ENCODE assay signal across 17 cellular contexts in the genomic region with DNA sequence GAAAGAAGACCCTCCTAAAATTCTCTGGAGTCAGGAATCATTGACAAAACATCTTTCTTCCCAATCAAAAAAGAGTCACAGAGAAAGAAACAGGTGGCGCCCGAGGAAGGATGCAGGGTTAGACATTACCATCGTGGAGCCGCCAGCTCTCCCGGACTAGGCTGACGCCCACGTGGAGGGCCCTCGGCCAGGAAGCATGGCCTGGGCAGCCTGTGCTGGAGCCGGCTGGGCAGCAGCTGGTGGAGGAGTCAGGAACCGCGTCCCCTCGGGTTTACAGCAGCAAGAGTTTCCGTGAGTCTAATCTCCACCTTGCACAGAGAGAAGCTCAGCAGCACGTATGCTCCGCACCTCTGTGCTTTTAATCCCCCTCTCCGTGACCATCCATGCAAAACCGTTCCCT.
DNase-seq lines count a peak whose midpoint lies in the region; ATAC-seq, FAIRE-seq and TF ChIP-seq lines count a peak whose summit lies in the region.
"Had no signal": no experiment of that assay in that cellular context is flagged by ENCODE, and none has a peak within 500 bp of the region (broad histone marks: within the 10 kb centered on the region; RNA-seq: fewer than 3 reads in every experiment).

No MANE protein-coding gene starts in this region.

- H3K9ac ChIP-seq in HepG2 (ENCODE audit: insufficient read depth, low read depth, low read length) = no peak overlapping the region
- H3K9ac ChIP-seq: KMS-11 had no signal

- no TSS peak for BruUV-seq in HepG2 (replicated peaks; lab: Mats Ljungman, UMichigan)

- CTCF ChIA-PET in HepG2 (lab: Yijun Ruan, JAX; ENCODE audit: low intra/inter-chr PET ratio, low total read pairs) = no interaction called here

- H3K4me1 ChIP-seq in heart left ventricle (no peaks in the 10 kb centered on the region), HepG2 (ENCODE audit: insufficient read depth, low read length) (no peaks in the 10 kb centered on the region), spleen (no peaks in the 10 kb centered on the region)

- H3K9me3 ChIP-seq in heart left ventricle (no peaks in the 10 kb centered on the region), HepG2 (ENCODE audit: low read length) (no peaks in the 10 kb centered on the region), spleen (no peaks in the 10 kb centered on the region)

- peaks cover 0 to 32% (median 7%) of the 10 kb centered on the region in 9 donors for H3K27me3 ChIP-seq in heart left ventricle
- 0 out of 5 replicates have a peak, but pooled peaks cover 0 to 2% of the 10 kb centered on the region in 2 experiments for H3K27me3 ChIP-seq in HepG2 (ENCODE audit: control insufficient read depth in 1 of 2, insufficient read depth in 2 of 2, low read length in 2 of 2)
- H3K27me3 ChIP-seq in spleen (replicated peaks in 1 of 7) = peaks cover 0 to 31% (median 4%) of the 10 kb centered on the region in 7 donors

- TF ChIP-seq RAD21 in HepG2 (CRISPR knock-in tag; IDR thresholded peaks at IDR 0.05) = no peak

- POLR2A ChIA-PET in HepG2 (lab: Yijun Ruan, JAX) = no interaction called here

- no peaks in the 10 kb centered on the region for H3K79me2 ChIP-seq in HepG2 (ENCODE audit: insufficient read depth, low read length)

- FAIRE-seq in HepG2 (lab: Jason Lieb, UNC) = no peak

- 25 to 32% (median 28%) methylated on average over 17 of the region's 17 CpGs for WGBS in heart left ventricle, 4 donors
- 35% methylated on average over 12 of the region's 17 CpGs for WGBS in HepG2 (ENCODE audit: low lambda C conversion rate)
- 32 to 50% (median 46%) methylated on average over 17 of the region's 17 CpGs for WGBS in spleen, 5 donors

- intact Hi-C loops in heart left ventricle (cut with DNase I) (loop anchor here (2.0 to 10.0 kb wide), 6 partner anchors 425 to 1055 kb away; a partner anchor contains a TSS), Right ventricle myocardium superior (cut with DNase I) (loop anchor here (10.0 kb wide), 1 partner anchor 1045 kb away; no protein-coding TSS in a partner anchor), HepG2 (cut with micrococcal nuclease; ENCODE audit: unreplicated experiment) (loop anchor here (2.0 to 5.0 kb wide), 2 partner anchors 358 to 423 kb away; no protein-coding TSS in a partner anchor), spleen (cut with DNase I; ENCODE audit: low total_unique reads) (no loop called here), posterior vena cava (cut with DNase I) (no loop called here)

- in situ Hi-C loops in HepG2 (cut with HindIII; ENCODE audit: extremely low pct_ligation_motif_present, low pct_unique_long_range_greater_than_20kb) = loop anchor here (5.0 to 10.0 kb wide), 2 partner anchors 305 to 552 kb away; no protein-coding TSS in a partner anchor

- H3K36me3 ChIP-seq in heart left ventricle (no peaks in the 10 kb centered on the region), HepG2 (replicated peaks in 1 of 2; ENCODE audit: control insufficient read depth in 1 of 2, insufficient read depth in 2 of 2, low read length in 2 of 2) (no peaks in the 10 kb centered on the region), spleen (no peaks in the 10 kb centered on the region)

- no peaks in the 10 kb centered on the region for H4K20me1 ChIP-seq in HepG2 (ENCODE audit: insufficient read depth, low read length)

- TF ChIP-seq CTCF in heart left ventricle (IDR thresholded peaks at IDR 0.05) (no peak), HepG2 (CRISPR knock-in tag; IDR thresholded peaks at IDR 0.05) (no peak), spleen (IDR thresholded peaks at IDR 0.05 in 8 of 11, conservative IDR thresholded peaks at IDR 0.05 in 3 of 11) (no peak)

- H2AFZ ChIP-seq in HepG2 (ENCODE audit: low read length) = no peak overlapping the region

- TF ChIP-seq EP300 in HepG2 (IDR thresholded peaks at IDR 0.05; ENCODE audit: low read depth in 2 of 2, low read length in 2 of 2) = no peak
- TF ChIP-seq EP300 in HepG2 (CRISPR knock-in tag; IDR thresholded peaks at IDR 0.05; ENCODE audit: borderline replicate concordance) = no peak

- H3K27ac ChIP-seq in heart left ventricle (no peak overlapping the region), caudate nucleus (ENCODE audit: low read depth, low read length) (peak overlapping the region; percentile 39), HepG2 (ENCODE audit: extremely low read length, insufficient read depth, low read length) (no peak overlapping the region), spleen (no peak overlapping the region)
- H3K27ac ChIP-seq: KMS-11 had no signal

- DNase-seq in heart left ventricle (peak in 4 of 5 donors; percentile 19 to 63 (median 42)), Right ventricle myocardium superior (no peak), caudate nucleus (lab: John Stamatoyannopoulos, UW) (peak in 46 of 61 donors; percentile 3 to 75 (median 40)), HepG2 (ENCODE audit: low spot score) (no peak), spleen (no peak), CD1c-positive myeloid dendritic cell (ENCODE audit: extremely low spot score) (no peak), posterior vena cava (ENCODE audit: low spot score) (no peak)
- DNase-seq: activated CD4-positive, alpha-beta memory T cell treated with anti-CD3 and anti-CD28 coated beads for 36 hours; activated naive CD4-positive, alpha-beta T cell treated with anti-CD3 and anti-CD28 coated beads, Interleukin-2, amount 10 ng/mL, durations not matched to agents 7 days and 5 days; GF-D8; HCEC 1CT; NCI-H526 treated with DMSO at 0.1 percent for 48 hours; stimulated activated CD4-positive, alpha-beta T cell treated with anti-CD3 and anti-CD28 coated beads, Interleukin-15, amount 100 ng/mL, for 24 hours; stimulated activated naive CD4-positive, alpha-beta T cell; T-helper 2 cell had no signal

- H3K4me3 ChIP-seq in heart left ventricle (no peak overlapping the region), HepG2 (replicated peaks in 1 of 3; ENCODE audit: insufficient read depth in 1 of 3, low read depth in 2 of 3, low read length in 3 of 3) (no peak overlapping the region), spleen (no peak overlapping the region)

- TF ChIP-seq POLR2A in heart left ventricle (IDR thresholded peaks at IDR 0.05) (no peak), HepG2 (IDR thresholded peaks at IDR 0.05; ENCODE audit: insufficient read depth in 1 of 2, low read depth in 2 of 2, low read length in 2 of 2) (no peak), spleen (IDR thresholded peaks at IDR 0.05) (no peak)

- no peak overlapping the region for H3K4me2 ChIP-seq in HepG2 (ENCODE audit: low read depth, low read length)
- H3K4me2 ChIP-seq: KMS-11 had no signal

- ATAC-seq in heart left ventricle (peak in 3 of 4 donors; percentile 20 to 86 (median 58)), Right ventricle myocardium superior (ENCODE audit: poor library complexity) (no peak), HepG2 (peak; percentile 77), HG02938 (IDR thresholded peaks at IDR 0.05; ENCODE audit: unreplicated experiment) (no peak)

TF ChIP-seq in HepG2, 621 proteins besides CTCF, POLR2A, EP300 and RAD21:
- no peak for TF ChIP-seq SIN3A (IDR thresholded peaks at IDR 0.05; ENCODE audit: borderline replicate concordance, low read depth, low read length)
- TF ChIP-seq NFIC (IDR thresholded peaks at IDR 0.05; ENCODE audit: low read length) = no peak
- no peak for TF ChIP-seq ZNF83 (CRISPR knock-in tag; IDR thresholded peaks at IDR 0.05; ENCODE audit: borderline replicate concordance)
- no peak for TF ChIP-seq ZNF430 (CRISPR knock-in tag; IDR thresholded peaks at IDR 0.05)
TF ChIP-seq in HepG2: peak in this region for 0.

Comparison
In these comparisons a context has a peak if more than half of its experiments do, and no peak if none do; other contexts are left out.
1. ATAC-seq: peak in heart left ventricle (3 of 4) and HepG2 (single experiment); none in Right ventricle myocardium superior (single experiment) and HG02938 (single experiment).
2. DNase-seq: peak in heart left ventricle (4 of 5) and caudate nucleus (46 of 61); none in Right ventricle myocardium superior (single experiment), HepG2 (single experiment), spleen (single experiment), CD1c-positive myeloid dendritic cell (single experiment) and posterior vena cava (single experiment).
3. intact Hi-C loops: an anchor here in heart left ventricle (2.0 to 10.0 kb wide), Right ventricle myocardium superior (10.0 kb wide) and HepG2 (2.0 to 5.0 kb wide); none called in spleen and posterior vena cava.